ENCODE assay signal across 21 cellular contexts in the genomic region with DNA sequence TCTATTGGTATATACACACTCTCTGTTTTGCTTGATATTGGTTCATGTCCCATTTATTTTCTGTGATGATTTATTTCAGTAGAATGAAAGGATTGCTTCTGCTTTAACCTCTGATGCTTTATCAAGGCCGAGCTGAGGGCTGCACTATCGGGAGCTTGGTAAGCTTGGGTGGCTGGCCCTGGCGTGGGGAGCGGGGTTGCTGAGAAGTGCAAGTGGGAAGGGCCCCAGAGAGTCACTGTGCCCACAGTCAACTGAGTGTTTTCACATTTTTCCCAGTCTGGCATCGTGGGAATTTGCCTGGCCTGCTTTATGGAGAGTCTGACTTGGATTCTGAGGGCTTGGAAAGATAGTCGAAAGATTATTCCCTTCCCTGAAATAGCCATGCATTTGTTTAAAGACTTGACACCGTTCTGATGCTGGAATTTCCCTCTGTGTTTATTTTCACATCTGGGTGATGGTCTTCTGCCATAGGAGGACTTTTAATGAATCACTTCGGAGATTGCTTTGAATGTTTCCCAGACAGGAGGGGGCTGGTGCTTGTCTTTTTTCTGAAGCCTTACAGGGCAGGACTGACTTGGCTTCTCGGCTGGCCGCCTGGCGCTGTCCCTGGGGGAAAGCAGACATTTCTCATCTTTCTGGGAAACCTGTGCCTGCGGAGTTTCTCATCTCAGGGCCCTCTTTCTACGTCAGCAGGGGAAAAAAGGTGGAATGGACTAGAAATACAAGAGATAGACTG.
DNase-seq lines count a peak whose midpoint lies in the region; ATAC-seq and TF ChIP-seq lines count a peak whose summit lies in the region.
"Had no signal": no experiment of that assay in that cellular context is flagged by ENCODE, and none has a peak within 500 bp of the region (broad histone marks: within the 10 kb centered on the region; RNA-seq: fewer than 3 reads in every experiment).

No MANE protein-coding gene starts in this region.

- H3K4me3 Mint-ChIP-seq in MCF 10A (ENCODE audit: unreplicated experiment) (no peak overlapping the region), immature natural killer cell (no peak overlapping the region)
- H3K4me3 Mint-ChIP-seq: H9; stimulated activated naive CD8-positive, alpha-beta T cell treated with anti-CD3 and anti-CD28 coated beads, Interleukin-15, Interleukin-2, amounts not matched to agents 100 ng/mL and 50 ng/mL, for 24 hours had no signal

- WGBS in esophagus, 2 donors: 54 to 55% methylated on average over 13 of the region's 13 CpGs

- H3K27me3 Mint-ChIP-seq in MCF 10A (ENCODE audit: insufficient read depth, unreplicated experiment) (no peaks in the 10 kb centered on the region), immature natural killer cell (ENCODE audit: low read depth in 3 of 3) (peaks cover 0 to 4% (median 1%) of the 10 kb centered on the region in 3 donors)

- intact Hi-C loops in breast epithelium (cut with DNase I; ENCODE audit: low total_unique reads) (no loop called here), MCF 10A (cut with micrococcal nuclease) (no loop called here), vagina (cut with DNase I) (no loop called here)

- no peaks in the 10 kb centered on the region for H3K36me3 ChIP-seq in breast epithelium
- H3K36me3 ChIP-seq in esophagus (ENCODE audit: control insufficient read depth in 2 of 2, insufficient read depth in 2 of 2, low read length in 1 of 2): no peaks in the 10 kb centered on the region
- H3K36me3 ChIP-seq in vagina: no peaks in the 10 kb centered on the region
- H3K36me3 ChIP-seq: adrenal gland had no signal

- H3K27ac Mint-ChIP-seq in MCF 10A (ENCODE audit: low read depth, unreplicated experiment) (no peak overlapping the region), immature natural killer cell (no peak overlapping the region)
- H3K27ac Mint-ChIP-seq: stimulated activated naive CD8-positive, alpha-beta T cell treated with anti-CD3 and anti-CD28 coated beads, Interleukin-15, Interleukin-2, amounts not matched to agents 100 ng/mL and 50 ng/mL, for 24 hours had no signal

- DNase-seq in breast epithelium (ENCODE audit: low spot score in 2 of 2) (no peak), MCF 10A (ENCODE audit: unreplicated experiment) (no peak), myocyte (ENCODE audit: low read depth) (peak; percentile 82), vagina (ENCODE audit: extremely low spot score in 2 of 2) (no peak), immature natural killer cell (no peak)
- DNase-seq in stimulated activated CD4-positive, alpha-beta T cell treated with anti-CD3 and anti-CD28 coated beads, Interleukin-12 subunit alpha, Interleukin-12 subunit beta, amount 100 ng/mL, for 4 hours: no peak
- DNase-seq: activated CD4-positive, alpha-beta T cell treated with anti-CD3 and anti-CD28 coated beads for 4 hours; activated T-cell treated with anti-CD3 and anti-CD28 coated beads, Interleukin-2, amount 50 U/mL, for 48 hours; glutamatergic neuron; H9; KBM-7; kidney glomerular epithelial cell; NCI-H1417 treated with DMSO at 0.1 percent for 48 hours; NCI-H510A treated with DMSO at 0.1 percent for 48 hours; T-helper 1 cell had no signal

- H3K9me3 Mint-ChIP-seq in MCF 10A (ENCODE audit: unreplicated experiment) (no peaks in the 10 kb centered on the region), immature natural killer cell (no peaks in the 10 kb centered on the region)
- H3K9me3 Mint-ChIP-seq: H9; stimulated activated naive CD8-positive, alpha-beta T cell treated with anti-CD3 and anti-CD28 coated beads, Interleukin-15, Interleukin-2, amounts not matched to agents 100 ng/mL and 50 ng/mL, for 24 hours had no signal

- POLR2A ChIA-PET in MCF 10A (lab: Yijun Ruan, JAX): no interaction called here

- no peak for ATAC-seq in GM19023 (IDR thresholded peaks at IDR 0.05; ENCODE audit: unreplicated experiment)
- ATAC-seq: Panc1 had no signal

- peaks cover 0 to 8% of the 10 kb centered on the region in 2 donors for H3K4me1 ChIP-seq in breast epithelium
- peaks cover 0 to 2% of the 10 kb centered on the region in 2 donors for H3K4me1 ChIP-seq in esophagus (ENCODE audit: control insufficient read depth in 2 of 2, insufficient read depth in 2 of 2, low read length in 1 of 2)
- H3K4me1 ChIP-seq in vagina: peaks cover 14% of the 10 kb centered on the region

- H3K27me3 ChIP-seq in breast epithelium (no peaks in the 10 kb centered on the region), esophagus (ENCODE audit: control insufficient read depth in 1 of 2, insufficient read depth in 2 of 2, low read length in 2 of 2) (no peaks in the 10 kb centered on the region), vagina (no peaks in the 10 kb centered on the region)
- H3K27me3 ChIP-seq: adrenal gland had no signal

- CTCF ChIA-PET in MCF 10A (lab: Yijun Ruan, JAX): no interaction called here

- H3K36me3 Mint-ChIP-seq in MCF 10A (ENCODE audit: insufficient read depth, unreplicated experiment) (peaks cover 5% of the 10 kb centered on the region), immature natural killer cell (no peaks in the 10 kb centered on the region)

- BruUV-seq in MCF 10A (replicated peaks; lab: Mats Ljungman, UMichigan): no TSS peak

- TF ChIP-seq POLR2A in breast epithelium (IDR thresholded peaks at IDR 0.05): no peak
- no peak for TF ChIP-seq POLR2A in vagina (IDR thresholded peaks at IDR 0.05)

- H3K4me1 Mint-ChIP-seq in MCF 10A (ENCODE audit: insufficient read depth, unreplicated experiment) (peaks cover 30% of the 10 kb centered on the region), immature natural killer cell (no peaks in the 10 kb centered on the region)

- H3K9me3 ChIP-seq in breast epithelium (no peaks in the 10 kb centered on the region), esophagus (ENCODE audit: control insufficient read depth in 2 of 2, insufficient read depth in 1 of 2, low read depth in 1 of 2, low read length in 1 of 2) (no peaks in the 10 kb centered on the region), vagina (no peaks in the 10 kb centered on the region)
- H3K9me3 ChIP-seq: adrenal gland had no signal

- no peak overlapping the region for H3K4me3 ChIP-seq in breast epithelium
- no peak overlapping the region for H3K4me3 ChIP-seq in esophagus (ENCODE audit: low read depth in 1 of 2, low read length in 2 of 2)
- no peak overlapping the region for H3K4me3 ChIP-seq in vagina
- H3K4me3 ChIP-seq: adrenal gland had no signal

- TF ChIP-seq CTCF in breast epithelium (IDR thresholded peaks at IDR 0.05) (no peak), MCF 10A (IDR thresholded peaks at IDR 0.05; ENCODE audit: unreplicated experiment) (no peak), vagina (IDR thresholded peaks at IDR 0.05) (no peak)

- H3K27ac ChIP-seq in breast epithelium (peak overlapping the region; percentile 27 to 49), esophagus (ENCODE audit: low read depth in 2 of 2, low read length in 1 of 2) (peak overlapping the region; percentile 38 to 53), vagina (peak overlapping the region; percentile 37)
- H3K27ac ChIP-seq: 22Rv1, adrenal gland had no signal
